35 cellular contexts compared by ENCODE assay signal in the genomic region with DNA sequence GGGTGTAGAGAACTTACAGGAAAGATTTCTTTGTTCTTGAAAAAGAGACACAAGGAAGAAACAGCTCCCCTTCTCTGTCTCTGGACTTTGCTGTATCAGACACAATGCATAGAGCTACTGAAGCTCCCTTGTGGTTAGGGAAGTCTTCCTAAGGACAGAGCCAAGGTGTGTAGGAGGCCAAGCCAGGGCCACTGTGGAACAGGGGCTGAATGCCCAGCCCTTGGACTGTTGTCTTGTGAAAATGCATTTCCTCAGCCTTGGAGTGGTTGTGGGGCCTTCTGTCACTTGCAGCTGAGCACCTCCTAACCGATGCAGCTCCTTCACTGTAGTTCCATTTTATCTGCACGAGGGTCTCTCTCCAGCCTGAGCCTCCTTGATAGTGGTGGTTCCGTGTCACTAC.
"Had no signal": no experiment of that assay in that cellular context is flagged by ENCODE, and none has a peak within 500 bp of the region (broad histone marks: within the 10 kb centered on the region; RNA-seq: fewer than 3 reads in every experiment).

No MANE protein-coding gene starts in this region.

- H3K36me3 Mint-ChIP-seq: activated CD4-positive, alpha-beta memory T cell treated with anti-CD3 and anti-CD28 coated beads for 36 hours; activated naive CD4-positive, alpha-beta T cell treated with anti-CD3 and anti-CD28 coated beads, Interleukin-2, amount 50 U/mL, for 72 hours; activated naive CD8-positive, alpha-beta T cell treated with anti-CD3 and anti-CD28 coated beads for 36 hours had no signal

- H3K36me3 ChIP-seq: adrenal gland, brain microvascular endothelial cell, breast epithelium had no signal

- H3K27me3 ChIP-seq: adrenal gland, body of pancreas, brain microvascular endothelial cell, breast epithelium had no signal

- H3K27me3 Mint-ChIP-seq: activated B cell treated with CpG ODN at 0.5 μM for 24 hours; activated CD8-positive, alpha-beta T cell treated with anti-CD3 and anti-CD28 coated beads for 36 hours; activated naive CD8-positive, alpha-beta T cell treated with anti-CD3 and anti-CD28 coated beads for 36 hours had no signal

- H3K4me1 ChIP-seq: adrenal gland, body of pancreas, breast epithelium had no signal

- H3K9me3 Mint-ChIP-seq: activated B cell treated with CpG ODN at 0.5 μM for 24 hours; activated CD4-positive, alpha-beta memory T cell treated with anti-CD3 and anti-CD28 coated beads for 36 hours; activated CD4-positive, alpha-beta T cell treated with anti-CD3 and anti-CD28 coated beads, Interleukin-2, amount 10 ng/mL, durations not matched to agents 24 days and 14 days; activated CD8-positive, alpha-beta T cell treated with anti-CD3 and anti-CD28 coated beads for 36 hours; activated naive CD4-positive, alpha-beta T cell treated with anti-CD3 and anti-CD28 coated beads for 36 hours; activated naive CD4-positive, alpha-beta T cell treated with anti-CD3 and anti-CD28 coated beads, Interleukin-2, amount 50 U/mL, for 72 hours; activated naive CD8-positive, alpha-beta T cell treated with anti-CD3 and anti-CD28 coated beads for 36 hours; activated T-cell treated with anti-CD3 and anti-CD28 coated beads, Interleukin-2, amount 50 U/mL, for 4 hours; activated T-cell treated with anti-CD3 and anti-CD28 coated beads, Interleukin-2, amount 50 U/mL, for 72 hours; activated T-helper 1 cell treated with anti-CD3 and anti-CD28 coated beads, Interleukin-12 subunit alpha, Interleukin-12 subunit beta, Interleukin-2, Interleukin-4 antibody, amounts not matched to agents 30 ng/mL and 10 ng/mL and 1 ng/mL, durations not matched to agents 14 hours and 24 hours and 36 hours; activated T-helper 17 cell treated with anti-CD3 and anti-CD28 coated beads, Interleukin-2, amount 50 U/mL, for 72 hours; T-helper 1 cell treated with Interleukin-12 subunit alpha and Interleukin-12 subunit beta and Interleukin-4 antibody, amounts not matched to agents 30 μg/mL and 1 μg/mL, for 36 hours; T-helper 2 cell treated with Interferon-gamma antibody and Interleukin-4, amounts not matched to agents 5 μg/mL and 100 μg/mL, for 36 hours had no signal

- H3K4me3 Mint-ChIP-seq: activated B cell treated with CpG ODN at 0.5 μM for 24 hours; activated CD4-positive, alpha-beta memory T cell treated with anti-CD3 and anti-CD28 coated beads for 36 hours; activated CD4-positive, alpha-beta T cell treated with anti-CD3 and anti-CD28 coated beads, Interleukin-2, amount 10 ng/mL, durations not matched to agents 24 days and 14 days; activated CD8-positive, alpha-beta T cell treated with anti-CD3 and anti-CD28 coated beads for 36 hours; activated naive CD4-positive, alpha-beta T cell treated with anti-CD3 and anti-CD28 coated beads for 36 hours; activated naive CD8-positive, alpha-beta T cell treated with anti-CD3 and anti-CD28 coated beads for 36 hours; activated T-cell treated with anti-CD3 and anti-CD28 coated beads, Interleukin-2, amount 50 U/mL, for 4 hours; activated T-cell treated with anti-CD3 and anti-CD28 coated beads, Interleukin-2, amount 50 U/mL, for 72 hours; activated T-helper 1 cell treated with anti-CD3 and anti-CD28 coated beads, Interleukin-12 subunit alpha, Interleukin-12 subunit beta, Interleukin-2, Interleukin-4 antibody, amounts not matched to agents 30 ng/mL and 10 ng/mL and 1 ng/mL, durations not matched to agents 14 hours and 24 hours and 36 hours; activated T-helper 17 cell treated with anti-CD3 and anti-CD28 coated beads, Interleukin-2, amount 50 U/mL, for 72 hours; T-helper 1 cell treated with Interleukin-12 subunit alpha and Interleukin-12 subunit beta and Interleukin-4 antibody, amounts not matched to agents 30 μg/mL and 1 μg/mL, for 36 hours; T-helper 2 cell treated with Interferon-gamma antibody and Interleukin-4, amounts not matched to agents 5 μg/mL and 100 μg/mL, for 36 hours had no signal

- H3K27ac Mint-ChIP-seq: activated B cell treated with CpG ODN at 0.5 μM for 24 hours; activated CD4-positive, alpha-beta memory T cell treated with anti-CD3 and anti-CD28 coated beads for 36 hours; activated CD4-positive, alpha-beta T cell treated with anti-CD3 and anti-CD28 coated beads, Interleukin-2, amount 10 ng/mL, durations not matched to agents 24 days and 14 days; activated CD8-positive, alpha-beta T cell treated with anti-CD3 and anti-CD28 coated beads for 36 hours; activated naive CD4-positive, alpha-beta T cell treated with anti-CD3 and anti-CD28 coated beads for 36 hours; activated naive CD4-positive, alpha-beta T cell treated with anti-CD3 and anti-CD28 coated beads, Interleukin-2, amount 50 U/mL, for 72 hours; activated naive CD8-positive, alpha-beta T cell treated with anti-CD3 and anti-CD28 coated beads for 36 hours; activated T-cell treated with anti-CD3 and anti-CD28 coated beads, Interleukin-2, amount 50 U/mL, for 72 hours; activated T-helper 1 cell treated with anti-CD3 and anti-CD28 coated beads, Interleukin-12 subunit alpha, Interleukin-12 subunit beta, Interleukin-2, Interleukin-4 antibody, amounts not matched to agents 30 ng/mL and 10 ng/mL and 1 ng/mL, durations not matched to agents 14 hours and 24 hours and 36 hours; activated T-helper 17 cell treated with anti-CD3 and anti-CD28 coated beads, Interleukin-2, amount 50 U/mL, for 72 hours; T-helper 1 cell treated with Interleukin-12 subunit alpha and Interleukin-12 subunit beta and Interleukin-4 antibody, amounts not matched to agents 30 μg/mL and 1 μg/mL, for 36 hours; T-helper 2 cell treated with Interferon-gamma antibody and Interleukin-4, amounts not matched to agents 5 μg/mL and 100 μg/mL, for 36 hours had no signal

- H3K4me1 Mint-ChIP-seq: activated B cell treated with CpG ODN at 0.5 μM for 24 hours; activated CD4-positive, alpha-beta T cell treated with anti-CD3 and anti-CD28 coated beads, Interleukin-2, amount 10 ng/mL, durations not matched to agents 24 days and 14 days; activated naive CD8-positive, alpha-beta T cell treated with anti-CD3 and anti-CD28 coated beads for 36 hours; activated T-helper 17 cell treated with anti-CD3 and anti-CD28 coated beads, Interleukin-2, amount 50 U/mL, for 72 hours had no signal

- H3K9me3 ChIP-seq: adrenal gland, body of pancreas, breast epithelium had no signal

- H3K4me3 ChIP-seq: adrenal gland, body of pancreas, breast epithelium had no signal

- DNase-seq: activated B cell treated with CpG ODN at 0.5 μM for 24 hours; activated CD4-positive, alpha-beta memory T cell treated with anti-CD3 and anti-CD28 coated beads for 36 hours; activated CD4-positive, alpha-beta T cell treated with anti-CD3 and anti-CD28 coated beads for 4 hours; activated CD4-positive, alpha-beta T cell treated with anti-CD3 and anti-CD28 coated beads, Interleukin-2, amount 10 ng/mL, durations not matched to agents 24 days and 14 days; activated CD4-positive, alpha-beta T cell treated with anti-CD3 and anti-CD28 coated beads, Interleukin-2, amount 50 U/mL, for 1 hour; activated CD4-positive, alpha-beta T cell treated with anti-CD3 and anti-CD28 coated beads, Interleukin-2, amount 50 U/mL, for 4 hours; activated CD4-positive, CD25-positive, alpha-beta regulatory T cell treated with anti-CD3 and anti-CD28 coated beads, Interleukin-2, amount 50 U/mL, for 72 hours; activated CD8-positive, alpha-beta memory T cell treated with anti-CD3 and anti-CD28 coated beads, Interleukin-2, amount 50 U/mL, for 4 hours; activated CD8-positive, alpha-beta T cell treated with anti-CD3 and anti-CD28 coated beads for 36 hours; activated effector memory CD4-positive, alpha-beta T cell treated with anti-CD3 and anti-CD28 coated beads, Interleukin-2, amount 50 U/mL, for 16 hours; activated gamma-delta T cell treated with Interleukin-2 at 50 U/mL for 16 hours; activated naive CD4-positive, alpha-beta T cell; activated naive CD4-positive, alpha-beta T cell treated with anti-CD3 and anti-CD28 coated beads for 36 hours; activated naive CD4-positive, alpha-beta T cell treated with anti-CD3 and anti-CD28 coated beads, Interleukin-2, amount 50 U/mL, for 16 hours; activated naive CD8-positive, alpha-beta T cell treated with anti-CD3 and anti-CD28 coated beads for 36 hours; activated T-cell treated with anti-CD3 and anti-CD28 coated beads for 4 hours; activated T-cell treated with anti-CD3 and anti-CD28 coated beads, Interleukin-2, amount 50 U/mL, for 1 hour; activated T-cell treated with anti-CD3 and anti-CD28 coated beads, Interleukin-2, amount 50 U/mL, for 4 hours; activated T-cell treated with anti-CD3 and anti-CD28 coated beads, Interleukin-2, amount 50 U/mL, for 72 hours; adrenal gland; amniotic stem cell; aorta; body of pancreas; brain microvascular endothelial cell; central memory CD4-positive, alpha-beta T cell; T-helper 1 cell; T-helper 2 cell; T-helper 9 cell had no signal

- H3K27ac ChIP-seq: adrenal gland, body of pancreas, brain microvascular endothelial cell, breast epithelium, VCaP had no signal
